Comparison of ENCODE assay signal across 14 cellular contexts in the genomic region with DNA sequence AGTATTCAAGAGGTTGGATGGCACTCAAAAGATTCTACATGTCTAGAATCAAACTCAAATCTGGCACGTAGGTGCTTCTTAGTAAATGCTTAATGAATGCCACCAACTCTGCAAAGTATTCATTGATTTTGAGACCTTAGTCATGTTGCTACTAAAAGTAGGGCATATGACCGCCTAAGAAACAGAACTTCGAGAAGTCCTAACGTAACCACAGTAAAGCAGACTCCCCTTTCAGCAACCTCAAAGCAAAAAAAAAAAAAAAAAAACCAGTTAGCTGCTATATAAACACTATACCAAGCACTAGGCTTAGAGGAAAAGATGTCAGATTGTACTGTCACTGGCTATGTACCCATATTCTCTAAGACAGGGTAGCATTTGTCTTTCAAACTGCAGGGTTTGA.
"Had no signal": no experiment of that assay in that cellular context is flagged by ENCODE, and none has a peak within 500 bp of the region (broad histone marks: within the 10 kb centered on the region; RNA-seq: fewer than 3 reads in every experiment).

No MANE protein-coding gene starts in this region.

- H3K27ac Mint-ChIP-seq: memory B cell had no signal

- H3K4me1 Mint-ChIP-seq: memory B cell had no signal

- H3K9me3 Mint-ChIP-seq: memory B cell had no signal

- FAIRE-seq: kidney had no signal

- DNase-seq: activated CD4-positive, alpha-beta T cell treated with anti-CD3 and anti-CD28 coated beads, Interleukin-2, amount 50 U/mL, for 48 hours; activated CD4-positive, CD25-positive, alpha-beta regulatory T cell; activated effector memory CD4-positive, alpha-beta T cell treated with anti-CD3 and anti-CD28 coated beads, Interleukin-2, amount 50 U/mL, for 16 hours; adrenal gland; effector CD8-positive, alpha-beta T cell; kidney; left ventricle myocardium inferior; ovary; retina; SK-N-SH; stimulated activated CD4-positive, alpha-beta T cell treated with anti-CD3 and anti-CD28 coated beads, Interleukin-15, amount 100 ng/mL, for 24 hours; stimulated activated CD4-positive, alpha-beta T cell treated with anti-CD3 and anti-CD28 coated beads, Interleukin-4, amount 100 ng/mL, for 24 hours; stomach had no signal

- H3K27me3 Mint-ChIP-seq: memory B cell had no signal

- H3K4me3 Mint-ChIP-seq: memory B cell had no signal
